In genomic region chr9:121437891-121438290, GRCh38 we compare ENCODE assay signal across 31 cellular contexts.
"Had no signal": no experiment of that assay in that cellular context is flagged by ENCODE, and none has a peak within 500 bp of the region (broad histone marks: within the 10 kb centered on the region; RNA-seq: fewer than 3 reads in every experiment).

No MANE protein-coding gene starts in this region.

- DNase-seq: natural killer cell; occipital lobe; ovary; posterior cingulate gyrus; psoas muscle; right cardiac atrium; spleen; stimulated activated CD4-positive, alpha-beta T cell treated with anti-CD3 and anti-CD28 coated beads, Interleukin-12 subunit alpha, Interleukin-12 subunit beta, amount 100 ng/mL, for 4 hours; stimulated activated CD4-positive, alpha-beta T cell treated with anti-CD3 and anti-CD28 coated beads, Interleukin-1b, Interleukin-23, amount 100 ng/mL, for 48 hours; stimulated activated CD4-positive, alpha-beta T cell treated with anti-CD3 and anti-CD28 coated beads, Interleukin-4, amount 100 ng/mL, for 1 hour; stimulated activated CD4-positive, alpha-beta T cell treated with anti-CD3 and anti-CD28 coated beads, Interleukin-4, amount 100 ng/mL, for 4 hours; stimulated activated CD8-positive, alpha-beta memory T cell treated with anti-CD3 and anti-CD28 coated beads, Interleukin-4, amount 100 ng/mL, for 48 hours; stimulated activated naive CD4-positive, alpha-beta T cell; stimulated activated naive CD8-positive, alpha-beta T cell treated with anti-CD3 and anti-CD28 coated beads, Interleukin-15, amount 100 ng/mL, for 72 hours; stimulated activated naive CD8-positive, alpha-beta T cell treated with anti-CD3 and anti-CD28 coated beads, Interleukin-15, Interleukin-2, amounts not matched to agents 100 U/mL and 50 U/mL, for 24 hours; substantia nigra; testis; tibial artery; transverse colon; upper lobe of right lung; uterus had no signal

- H3K36me3 ChIP-seq: neural progenitor cell, ovary, spleen, suprapubic skin, tibial artery, transverse colon, upper lobe of right lung, uterus had no signal

- H3K36me3 Mint-ChIP-seq: neural progenitor cell; stimulated activated memory B cell treated with anti-CD40 and anti-IgM and Interleukin-4, amounts not matched to agents 10 μg/mL and 1 μg/mL and 100 μg/mL, for 72 hours; type B pancreatic cell had no signal

- H3K9ac ChIP-seq: neural progenitor cell, parathyroid adenoma had no signal

- H2AFZ ChIP-seq: neural progenitor cell, parathyroid adenoma had no signal

- H3K4me1 Mint-ChIP-seq: natural killer cell; neural progenitor cell; stimulated activated memory B cell treated with anti-CD40 and anti-IgM and Interleukin-4, amounts not matched to agents 10 μg/mL and 1 μg/mL and 100 μg/mL, for 72 hours; stimulated activated naive CD8-positive, alpha-beta T cell treated with anti-CD3 and anti-CD28 coated beads, Interleukin-15, amount 100 ng/mL, for 72 hours had no signal

- H3K79me2 ChIP-seq: parathyroid adenoma had no signal

- H3K4me1 ChIP-seq: neural progenitor cell, parathyroid adenoma, psoas muscle, spleen, suprapubic skin, tibial artery, transverse colon, upper lobe of right lung, uterus had no signal

- H3K9me3 ChIP-seq: ovary, psoas muscle, spleen, suprapubic skin, testis, tibial artery, transverse colon, upper lobe of right lung, uterus had no signal

- H3K4me3 ChIP-seq: neural progenitor cell, ovary, psoas muscle, skin epidermis, smooth muscle cell, spleen, suprapubic skin, testis, tibial artery, transverse colon, upper lobe of right lung, uterus had no signal

- ATAC-seq: natural killer cell; psoas muscle; right cardiac atrium; sciatic nerve; stimulated activated memory B cell treated with anti-CD40 and anti-IgM and Interleukin-4, amounts not matched to agents 10 μg/mL and 1 μg/mL and 100 μg/mL, for 72 hours; stimulated activated naive CD8-positive, alpha-beta T cell treated with anti-CD3 and anti-CD28 coated beads, Interleukin-15, amount 100 ng/mL, for 72 hours; stimulated activated naive CD8-positive, alpha-beta T cell treated with anti-CD3 and anti-CD28 coated beads, Interleukin-15, Interleukin-2, amounts not matched to agents 100 U/mL and 50 U/mL, for 24 hours; upper lobe of right lung had no signal

- H3K27ac Mint-ChIP-seq: natural killer cell; nephron; neural progenitor cell; progenitor cell of endocrine pancreas; stimulated activated memory B cell treated with anti-CD40 and anti-IgM and Interleukin-4, amounts not matched to agents 10 μg/mL and 1 μg/mL and 100 μg/mL, for 72 hours; type B pancreatic cell had no signal

- H3K27ac ChIP-seq: neural progenitor cell, ovary, parathyroid adenoma, psoas muscle, skin epidermis, spleen, suprapubic skin, testis, tibial artery, transverse colon, upper lobe of right lung, uterus had no signal

- H3K4me3 Mint-ChIP-seq: natural killer cell; nephron; neural progenitor cell; stimulated activated memory B cell treated with anti-CD40 and anti-IgM and Interleukin-4, amounts not matched to agents 10 μg/mL and 1 μg/mL and 100 μg/mL, for 72 hours; stimulated activated naive CD8-positive, alpha-beta T cell treated with anti-CD3 and anti-CD28 coated beads, Interleukin-15, amount 100 ng/mL, for 72 hours; type B pancreatic cell had no signal

- H3K4me2 ChIP-seq: neural progenitor cell, smooth muscle cell had no signal

- H3K9me3 Mint-ChIP-seq: natural killer cell; nephron; neural progenitor cell; stimulated activated memory B cell treated with anti-CD40 and anti-IgM and Interleukin-4, amounts not matched to agents 10 μg/mL and 1 μg/mL and 100 μg/mL, for 72 hours; stimulated activated naive CD8-positive, alpha-beta T cell treated with anti-CD3 and anti-CD28 coated beads, Interleukin-15, amount 100 ng/mL, for 72 hours; type B pancreatic cell had no signal

- H3K27me3 ChIP-seq: ovary, spleen, suprapubic skin, testis, tibial artery, transverse colon, upper lobe of right lung, uterus had no signal
